29 cellular contexts compared by ENCODE assay signal in the genomic region with DNA sequence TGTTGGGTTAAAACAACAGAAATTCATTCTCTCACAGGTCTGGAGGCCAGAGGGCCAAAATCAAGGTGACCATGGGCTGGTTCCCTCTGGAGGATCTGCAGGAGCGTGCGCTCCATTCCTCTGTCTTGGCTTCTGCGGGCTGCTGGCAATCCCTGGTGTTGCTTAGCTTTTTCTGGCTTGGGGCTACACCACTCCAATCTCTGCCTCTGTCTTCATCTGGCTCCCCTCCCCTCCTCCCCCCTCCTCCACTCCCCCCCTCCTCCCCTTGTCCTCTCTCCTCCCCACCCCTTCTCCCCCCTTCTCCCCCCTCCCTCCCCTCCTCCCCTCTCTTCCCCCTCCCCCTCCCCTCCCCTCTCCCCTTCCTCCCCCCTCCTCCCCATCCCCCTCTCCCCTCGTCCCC.
"Had no signal": no experiment of that assay in that cellular context is flagged by ENCODE, and none has a peak within 500 bp of the region (broad histone marks: within the 10 kb centered on the region; RNA-seq: fewer than 3 reads in every experiment).

No MANE protein-coding gene starts in this region.

- H3K27ac Mint-ChIP-seq: naive thymus-derived CD4-positive, alpha-beta T cell; natural killer cell; nephron; neural progenitor cell; progenitor cell of endocrine pancreas; stimulated activated memory B cell treated with anti-CD40 and anti-IgM and Interleukin-4, amounts not matched to agents 10 μg/mL and 1 μg/mL and 100 μg/mL, for 72 hours; stimulated activated naive CD8-positive, alpha-beta T cell treated with anti-CD3 and anti-CD28 coated beads, Interleukin-15, Interleukin-2, amounts not matched to agents 100 ng/mL and 50 ng/mL, for 24 hours had no signal

- ATAC-seq: naive thymus-derived CD4-positive, alpha-beta T cell; natural killer cell; psoas muscle; right cardiac atrium; sciatic nerve; stimulated activated memory B cell treated with anti-CD40 and anti-IgM and Interleukin-4, amounts not matched to agents 10 μg/mL and 1 μg/mL and 100 μg/mL, for 72 hours had no signal

- H3K9me3 Mint-ChIP-seq: natural killer cell; neural progenitor cell; stimulated activated naive CD8-positive, alpha-beta T cell treated with anti-CD3 and anti-CD28 coated beads, Interleukin-15, Interleukin-2, amounts not matched to agents 100 ng/mL and 50 ng/mL, for 24 hours had no signal

- H3K27me3 Mint-ChIP-seq: progenitor cell of endocrine pancreas had no signal

- H3K4me1 Mint-ChIP-seq: natural killer cell; nephron; stimulated activated memory B cell treated with anti-CD40 and anti-IgM and Interleukin-4, amounts not matched to agents 10 μg/mL and 1 μg/mL and 100 μg/mL, for 72 hours had no signal

- DNase-seq: naive thymus-derived CD4-positive, alpha-beta T cell; natural killer cell; occipital lobe; ovary; posterior cingulate gyrus; psoas muscle; right cardiac atrium; spleen; stimulated activated CD4-positive, alpha-beta T cell treated with anti-CD3 and anti-CD28 coated beads, Interleukin-12 subunit alpha, Interleukin-12 subunit beta, amount 100 ng/mL, for 4 hours; stimulated activated CD4-positive, alpha-beta T cell treated with anti-CD3 and anti-CD28 coated beads, Interleukin-1b, Interleukin-23, amount 100 ng/mL, for 48 hours; stimulated activated CD4-positive, alpha-beta T cell treated with anti-CD3 and anti-CD28 coated beads, Interleukin-4, amount 100 ng/mL, for 1 hour; stimulated activated CD4-positive, alpha-beta T cell treated with anti-CD3 and anti-CD28 coated beads, Interleukin-4, amount 100 ng/mL, for 4 hours; stimulated activated CD8-positive, alpha-beta memory T cell treated with anti-CD3 and anti-CD28 coated beads, Interleukin-4, amount 100 ng/mL, for 48 hours; stimulated activated naive CD4-positive, alpha-beta T cell; substantia nigra; testis; tibial artery; trophoblast cell; upper lobe of left lung had no signal

- H3K4me3 Mint-ChIP-seq: naive thymus-derived CD4-positive, alpha-beta T cell; natural killer cell; nephron; neural progenitor cell; stimulated activated memory B cell treated with anti-CD40 and anti-IgM and Interleukin-4, amounts not matched to agents 10 μg/mL and 1 μg/mL and 100 μg/mL, for 72 hours; stimulated activated naive CD8-positive, alpha-beta T cell treated with anti-CD3 and anti-CD28 coated beads, Interleukin-15, Interleukin-2, amounts not matched to agents 100 ng/mL and 50 ng/mL, for 24 hours had no signal

- H3K4me3 ChIP-seq: neural progenitor cell, ovary, psoas muscle, skin epidermis, smooth muscle cell, spleen, suprapubic skin, testis, tibial artery, upper lobe of left lung, vagina had no signal
